Comparison of ENCODE assay signal across 23 cellular contexts in genomic region chr7:86013662-86014061, GRCh38.
DNase-seq lines count a peak whose midpoint lies in the region; ATAC-seq and TF ChIP-seq lines count a peak whose summit lies in the region.
"Had no signal": no experiment of that assay in that cellular context is flagged by ENCODE, and none has a peak within 500 bp of the region (broad histone marks: within the 10 kb centered on the region; RNA-seq: fewer than 3 reads in every experiment).

No MANE protein-coding gene starts in this region.

- peaks cover 6% of the 10 kb centered on the region for H3K4me1 Mint-ChIP-seq in neural progenitor cell
- H3K4me1 Mint-ChIP-seq: CD4-positive, CD25-positive, alpha-beta regulatory T cell; CD8-positive, alpha-beta memory T cell; IgD-negative memory B cell had no signal

- peak overlapping the region; percentile 19 for H2AFZ ChIP-seq in neural progenitor cell (replicated peaks)

- intact Hi-C loops in upper lobe of right lung (cut with DNase I) = no loop called here

- H3F3A ChIP-seq in neural progenitor cell (ENCODE audit: low read depth) = no peaks in the 10 kb centered on the region

- H3K27me3 Mint-ChIP-seq in neural progenitor cell (ENCODE audit: insufficient read depth, low read depth) = no peaks in the 10 kb centered on the region
- H3K27me3 Mint-ChIP-seq: CD4-positive, CD25-positive, alpha-beta regulatory T cell; CD8-positive, alpha-beta memory T cell; IgD-negative memory B cell had no signal

- no peak overlapping the region for H3K27ac Mint-ChIP-seq in neural progenitor cell
- H3K27ac Mint-ChIP-seq: CD4-positive, CD25-positive, alpha-beta regulatory T cell; CD8-positive, alpha-beta memory T cell; HFFc6; IgD-negative memory B cell had no signal

- H3K9me3 ChIP-seq in neural progenitor cell (ENCODE audit: low read depth) (no peaks in the 10 kb centered on the region), upper lobe of right lung (no peaks in the 10 kb centered on the region)
- H3K9me3 ChIP-seq: BE2C had no signal

- H3K27me3 ChIP-seq in neural progenitor cell (no peaks in the 10 kb centered on the region), upper lobe of right lung (no peaks in the 10 kb centered on the region)
- H3K27me3 ChIP-seq: BE2C had no signal

- H3K79me2 ChIP-seq in neural progenitor cell (ENCODE audit: low read depth) = no peaks in the 10 kb centered on the region

- H3K36me3 ChIP-seq in neural progenitor cell (no peaks in the 10 kb centered on the region), upper lobe of right lung (no peaks in the 10 kb centered on the region)
- H3K36me3 ChIP-seq: BE2C had no signal

- H3K9ac ChIP-seq in neural progenitor cell = no peak overlapping the region

- ATAC-seq in left lobe of liver = no peak
- no peak for ATAC-seq in upper lobe of right lung
- ATAC-seq: GM12878, HCT116, HepG2 had no signal

- H3K4me3 Mint-ChIP-seq in neural progenitor cell = no peak overlapping the region
- H3K4me3 Mint-ChIP-seq: CD4-positive, CD25-positive, alpha-beta regulatory T cell; CD8-positive, alpha-beta memory T cell; HFFc6; IgD-negative memory B cell had no signal

- H3K4me2 ChIP-seq in neural progenitor cell = no peak overlapping the region

- H3K9me3 Mint-ChIP-seq in neural progenitor cell = no peaks in the 10 kb centered on the region

- TF ChIP-seq CTCF in neural progenitor cell (IDR thresholded peaks at IDR 0.05) (no peak), upper lobe of right lung (IDR thresholded peaks at IDR 0.05) (no peak)

- H3K4me1 ChIP-seq in neural progenitor cell = no peaks in the 10 kb centered on the region
- no peaks in the 10 kb centered on the region for H3K4me1 ChIP-seq in upper lobe of right lung
- H3K4me1 ChIP-seq: BE2C had no signal

- no peaks in the 10 kb centered on the region for H3K36me3 Mint-ChIP-seq in neural progenitor cell
- H3K36me3 Mint-ChIP-seq: CD4-positive, CD25-positive, alpha-beta regulatory T cell; CD8-positive, alpha-beta memory T cell; IgD-negative memory B cell had no signal

- H3K27ac ChIP-seq in neural progenitor cell (no peak overlapping the region), upper lobe of right lung (no peak overlapping the region)

- no peak overlapping the region for H3K4me3 ChIP-seq in neural progenitor cell
- H3K4me3 ChIP-seq in upper lobe of right lung = no peak overlapping the region
- H3K4me3 ChIP-seq: GM12878 had no signal

- H4K20me1 ChIP-seq in neural progenitor cell (ENCODE audit: low read depth) = no peaks in the 10 kb centered on the region

- DNase-seq in NCI-H2029 treated with DMSO at 0.1 percent for 48 hours (lab: John Stamatoyannopoulos, UW) (peak; percentile 4), NCI-H2029 (lab: John Stamatoyannopoulos, UW) (no peak), DMS53 (lab: John Stamatoyannopoulos, UW) (peak; percentile 86), DMS79 treated with DMSO at 0.1 percent for 48 hours (lab: John Stamatoyannopoulos, UW) (peak; percentile 29), neural progenitor cell (ENCODE audit: low spot score) (no peak), left lobe of liver (ENCODE audit: low spot score) (no peak), upper lobe of right lung (no peak)
- DNase-seq: 8988T; BE2C; C1 segment of cervical spinal cord; CD4-positive, CD25-positive, alpha-beta regulatory T cell; CD8-positive, alpha-beta memory T cell; COR-L47; DMS 273 treated with DMSO at 0.1 percent for 48 hours; DND-41; EL; GOT3; H7; HFFc6 had no signal

Comparison
In these comparisons a context has a peak if more than half of its experiments do, and no peak if none do; other contexts are left out.
1. DNase-seq: peak in NCI-H2029 treated with DMSO at 0.1 percent for 48 hours (single experiment), DMS53 (single experiment) and DMS79 treated with DMSO at 0.1 percent for 48 hours (single experiment); none in NCI-H2029 (single experiment), neural progenitor cell (single experiment), left lobe of liver (single experiment) and upper lobe of right lung (single experiment).